In genomic region chr4:88204882-88205281, GRCh38 we compare ENCODE assay signal across 30 cellular contexts. TPM values are rescaled to one million over a fixed set of nuclear protein-coding genes. Genes with fewer than 3 reads are reported as not detected.
DNase-seq lines count a peak whose midpoint lies in the region; ATAC-seq, FAIRE-seq and TF ChIP-seq lines count a peak whose summit lies in the region.
"Had no signal": no experiment of that assay in that cellular context is flagged by ENCODE, and none has a peak within 500 bp of the region (broad histone marks: within the 10 kb centered on the region; RNA-seq: fewer than 3 reads in every experiment).

No MANE protein-coding gene starts in this region.

- H3K36me3 Mint-ChIP-seq in MCF 10A (ENCODE audit: insufficient read depth, unreplicated experiment) (no peaks in the 10 kb centered on the region), T-cell (no peaks in the 10 kb centered on the region)
- H3K36me3 Mint-ChIP-seq: activated CD8-positive, alpha-beta memory T cell treated with anti-CD3 and anti-CD28 coated beads, Interleukin-2, amount 10 ng/mL, durations not matched to agents 7 days and 5 days; natural killer cell; WTC11 had no signal

- H3K36me3 ChIP-seq in kidney (ENCODE audit: control insufficient read depth in 1 of 2, insufficient read depth in 2 of 2, low read length in 2 of 2) (no peaks in the 10 kb centered on the region), upper lobe of right lung (no peaks in the 10 kb centered on the region)
- H3K36me3 ChIP-seq: cardiac muscle cell, pancreas, transverse colon had no signal

- H3K27ac Mint-ChIP-seq in MCF 10A (ENCODE audit: low read depth, unreplicated experiment) (no peak overlapping the region), T-cell (no peak overlapping the region)
- H3K27ac Mint-ChIP-seq: activated CD8-positive, alpha-beta memory T cell treated with anti-CD3 and anti-CD28 coated beads, Interleukin-2, amount 10 ng/mL, durations not matched to agents 7 days and 5 days; activated naive CD4-positive, alpha-beta T cell treated with anti-CD3 and anti-CD28 coated beads for 36 hours; natural killer cell; WTC11 had no signal

- peak; percentile 21 for ATAC-seq in upper lobe of right lung
- ATAC-seq in HG03571 (IDR thresholded peaks at IDR 0.05; ENCODE audit: unreplicated experiment) = no peak
- ATAC-seq in T-cell (replicated peaks in 1 of 4) = no peak
- ATAC-seq: activated CD8-positive, alpha-beta memory T cell treated with anti-CD3 and anti-CD28 coated beads, Interleukin-2, amount 10 ng/mL, durations not matched to agents 7 days and 5 days; left lobe of liver; natural killer cell; WTC11 had no signal

- FAIRE-seq in kidney (lab: Jason Lieb, UNC) = peak; percentile 6
- FAIRE-seq: endometrium, GM12892, pancreas had no signal

- H3K4me3 ChIP-seq in kidney (ENCODE audit: low read length in 2 of 2) (no peak overlapping the region), upper lobe of right lung (no peak overlapping the region)
- H3K4me3 ChIP-seq: cardiac muscle cell, pancreas, transverse colon had no signal

- no peak overlapping the region for H3K4me3 Mint-ChIP-seq in MCF 10A (ENCODE audit: unreplicated experiment)
- H3K4me3 Mint-ChIP-seq in T-cell = no peak overlapping the region
- H3K4me3 Mint-ChIP-seq: activated CD8-positive, alpha-beta memory T cell treated with anti-CD3 and anti-CD28 coated beads, Interleukin-2, amount 10 ng/mL, durations not matched to agents 7 days and 5 days; activated naive CD4-positive, alpha-beta T cell treated with anti-CD3 and anti-CD28 coated beads for 36 hours; natural killer cell; WTC11 had no signal

- DNase-seq in T47D (ENCODE audit: low read depth in 1 of 2, low spot score in 1 of 2) (peak; percentile 19 to 38), MCF 10A (ENCODE audit: unreplicated experiment) (no peak), kidney (no peak), upper lobe of right lung (no peak), T-cell (no peak), NCI-H1048 (lab: John Stamatoyannopoulos, UW) (no peak)
- DNase-seq: activated CD4-positive, alpha-beta T cell treated with anti-CD3 and anti-CD28 coated beads, Interleukin-2, amount 50 U/mL, for 1 hour; activated CD8-positive, alpha-beta memory T cell treated with anti-CD3 and anti-CD28 coated beads, Interleukin-2, amount 10 ng/mL, durations not matched to agents 7 days and 5 days; activated naive CD4-positive, alpha-beta T cell treated with anti-CD3 and anti-CD28 coated beads for 36 hours; amniotic stem cell; cortex of kidney; DND-41; H7; head of caudate nucleus; midbrain; natural killer cell; NCI-H1105 treated with DMSO at 0.1 percent for 48 hours; NCI-H2029 treated with DMSO at 0.1 percent for 48 hours; NCI-H226; NCI-H748 treated with DMSO at 0.1 percent for 48 hours; pancreas; stimulated activated CD8-positive, alpha-beta memory T cell treated with anti-CD3 and anti-CD28 coated beads, Interleukin-4, amount 100 ng/mL, for 48 hours; transverse colon had no signal

- no peaks in the 10 kb centered on the region for H3K4me1 Mint-ChIP-seq in MCF 10A (ENCODE audit: insufficient read depth, unreplicated experiment)
- peaks cover 0 to 3% (median 0%) of the 10 kb centered on the region in 3 donors for H3K4me1 Mint-ChIP-seq in T-cell
- H3K4me1 Mint-ChIP-seq: natural killer cell had no signal

- H3K27me3 Mint-ChIP-seq in MCF 10A (ENCODE audit: insufficient read depth, unreplicated experiment) (no peaks in the 10 kb centered on the region), T-cell (peaks cover 0 to 3% of the 10 kb centered on the region in 2 donors)

- CTCF ChIA-PET in MCF 10A (lab: Yijun Ruan, JAX) (interaction anchor here (1.0 kb wide), 1 partner anchor 24 kb away, joined by 3 read pairs; no protein-coding TSS in a partner anchor), T-cell (lab: Charles Lee) (no interaction called here)

- BruUV-seq in MCF 10A (replicated peaks; lab: Mats Ljungman, UMichigan) = no TSS peak

- intact Hi-C loops in MCF 10A (cut with micrococcal nuclease) (no loop called here), kidney (cut with DNase I) (no loop called here), upper lobe of right lung (cut with DNase I) (no loop called here)

- in situ Hi-C loops in T47D (cut with HindIII; ENCODE audit: low pct_unique_long_range_greater_than_20kb, low sequenced_read_pairs) = no loop called here

- H3K9me3 ChIP-seq in kidney (ENCODE audit: control insufficient read depth in 1 of 2, low read length in 2 of 2) (no peaks in the 10 kb centered on the region), upper lobe of right lung (no peaks in the 10 kb centered on the region)
- H3K9me3 ChIP-seq: pancreas, transverse colon had no signal

- POLR2A ChIA-PET in MCF 10A (lab: Yijun Ruan, JAX) (no interaction called here), T-cell (lab: Charles Lee) (no interaction called here)

- no peak overlapping the region for H3K9ac ChIP-seq in kidney (ENCODE audit: low read length in 2 of 2)

- H3K27me3 ChIP-seq in upper lobe of right lung = no peaks in the 10 kb centered on the region
- H3K27me3 ChIP-seq: cardiac muscle cell, pancreas, transverse colon had no signal

- no peaks in the 10 kb centered on the region for H3K9me3 Mint-ChIP-seq in MCF 10A (ENCODE audit: unreplicated experiment)
- no peaks in the 10 kb centered on the region for H3K9me3 Mint-ChIP-seq in T-cell
- H3K9me3 Mint-ChIP-seq: activated naive CD4-positive, alpha-beta T cell treated with anti-CD3 and anti-CD28 coated beads for 36 hours; natural killer cell; WTC11 had no signal

- no peaks in the 10 kb centered on the region for H3K4me1 ChIP-seq in kidney (ENCODE audit: control insufficient read depth in 1 of 2, insufficient read depth in 1 of 2, low read depth in 1 of 2, low read length in 2 of 2)
- H3K4me1 ChIP-seq in upper lobe of right lung = peaks cover 7% of the 10 kb centered on the region
- H3K4me1 ChIP-seq: pancreas had no signal

- H3K27ac ChIP-seq in VCaP = peak overlapping the region; percentile 57
- H3K27ac ChIP-seq in kidney (ENCODE audit: low read depth in 2 of 2, low read length in 2 of 2) = no peak overlapping the region
- no peak overlapping the region for H3K27ac ChIP-seq in upper lobe of right lung
- H3K27ac ChIP-seq: cardiac muscle cell, pancreas, transverse colon had no signal

- no peak for TF ChIP-seq CTCF in MCF 10A (IDR thresholded peaks at IDR 0.05; ENCODE audit: unreplicated experiment)
- TF ChIP-seq CTCF in VCaP (conservative IDR thresholded peaks at IDR 0.05) = 0 out of 2 replicates have a peak, but pooled peaks have one; percentile 6
- no peak for TF ChIP-seq CTCF in kidney (IDR thresholded peaks at IDR 0.05; ENCODE audit: borderline replicate concordance, extremely low read depth, insufficient read depth)
- no peak for TF ChIP-seq CTCF in upper lobe of right lung (IDR thresholded peaks at IDR 0.05)

RNA-seq across cellular contexts. Expression of gene ABCG2, which starts 46.4 kb away (rescaled TPM):
- total RNA-seq in MCF 10A (2022) (0.07 and 0.12 TPM in 2 replicates), kidney (4.7 TPM), upper lobe of right lung (21.7 TPM), T-cell (1 to 10 TPM in 1 of 5 donors, under 1 TPM in 3, not detected in 1; 0.35 to 1.1 (median 0.44) TPM)
- polyA plus RNA-seq in kidney (ENCODE audit: insufficient read depth, low read depth, low replicate concordance) = 1.5 TPM
- total RNA-seq: cardiac muscle cell had no signal
- polyA plus RNA-seq: cardiac muscle cell had no signal

Comparison
In these comparisons a context has a peak if more than half of its experiments do, and no peak if none do; other contexts are left out.
1. DNase-seq: peak in T47D (2 of 2); none in MCF 10A (single experiment), kidney (single experiment), upper lobe of right lung (single experiment), T-cell (0 of 34) and NCI-H1048 (single experiment).